Comparison of ENCODE assay signal across 1 cellular context in the genomic region with DNA sequence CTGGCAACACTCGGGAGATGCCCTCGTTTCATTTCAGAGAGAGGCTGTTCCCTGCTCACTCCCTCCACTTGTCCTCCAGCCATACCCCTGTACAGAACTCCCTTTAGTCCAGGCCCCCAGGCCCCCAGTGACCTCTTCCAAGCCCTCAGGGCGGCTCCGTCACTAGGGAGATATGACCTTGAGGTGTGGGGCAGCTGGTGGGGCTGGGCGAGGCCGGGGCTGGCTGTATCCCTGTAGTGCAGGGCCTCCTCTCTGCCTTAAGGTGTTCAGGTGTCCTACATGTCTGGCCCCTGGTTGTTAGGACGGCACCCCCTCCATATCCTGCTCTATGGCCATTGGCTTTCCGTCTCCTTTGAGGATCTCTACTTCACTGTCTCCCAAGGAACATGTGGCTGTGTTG.
TF ChIP-seq lines count a peak whose summit lies in the region.

No MANE protein-coding gene starts in this region.

TF ChIP-seq in H1, 55 proteins besides CTCF, POLR2A, EP300 and RAD21 (continued from another document):
- TF ChIP-seq POLR2AphosphoS5 (IDR thresholded peaks at IDR 0.05; ENCODE audit: low read depth, low read length) (no peak), EGR1 (IDR thresholded peaks at IDR 0.05; ENCODE audit: borderline replicate concordance, low read depth, low read length) (no peak), RFX5 (IDR thresholded peaks at IDR 0.05; ENCODE audit: borderline replicate concordance, low read depth, low read length) (no peak)
TF ChIP-seq in H1: peak in this region for 0.
